In the genomic region with DNA sequence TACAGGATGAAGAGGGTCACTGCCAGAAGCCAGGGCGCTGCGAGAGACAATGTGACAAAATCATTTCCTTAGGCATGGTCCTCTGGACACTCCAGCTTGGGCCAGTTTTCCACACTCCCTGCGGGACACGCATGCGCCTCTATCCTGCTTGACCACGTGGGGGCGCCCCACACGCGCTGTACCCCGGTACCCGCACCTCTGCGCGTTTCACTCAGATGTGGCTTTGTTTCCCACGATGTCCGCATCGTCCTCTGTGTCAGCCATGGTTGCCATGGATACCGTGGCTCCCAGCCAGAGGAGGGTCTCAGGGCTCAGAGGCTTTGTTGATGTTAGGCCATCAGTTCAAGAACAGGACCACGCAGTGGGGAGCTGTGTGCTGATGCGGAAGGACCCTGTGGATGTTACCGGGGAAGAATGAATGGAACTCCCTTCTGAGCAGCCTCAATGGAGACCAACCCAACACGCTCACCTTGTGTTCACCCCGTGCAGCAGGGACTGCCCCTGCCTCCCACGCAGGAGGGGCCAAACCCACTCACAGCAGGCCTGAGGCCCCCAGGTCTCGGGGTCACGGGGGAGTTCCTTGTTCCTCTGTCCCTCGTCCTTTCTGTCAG, we compare ENCODE assay signal across 8 cellular contexts.
A peak's percentile ranks its signal among the peaks of the same experiment; 100 is the strongest.
DNase-seq lines count a peak whose midpoint lies in the region; ATAC-seq and TF ChIP-seq lines count a peak whose summit lies in the region.

No MANE protein-coding gene starts in this region.

- peaks cover 30% of the 10 kb centered on the region for H3K27me3 Mint-ChIP-seq in activated naive CD8-positive, alpha-beta T cell treated with anti-CD3 and anti-CD28 coated beads, Interleukin-2, amount 50 U/mL, for 24 hours

- H3K4me3 Mint-ChIP-seq in activated naive CD8-positive, alpha-beta T cell treated with anti-CD3 and anti-CD28 coated beads, Interleukin-2, amount 50 U/mL, for 24 hours: no peak overlapping the region

- no peak overlapping the region for H3K4me3 ChIP-seq in SJSA1
- no peak overlapping the region for H3K4me3 ChIP-seq in gastrocnemius medialis

- H3K27ac ChIP-seq in SJSA1: no peak overlapping the region
- H3K27ac ChIP-seq in gastrocnemius medialis: no peak overlapping the region

- H3K4me1 ChIP-seq in SJSA1 (replicated peaks) (no peaks in the 10 kb centered on the region), gastrocnemius medialis (no peaks in the 10 kb centered on the region)

- no peaks in the 10 kb centered on the region for H3K9me3 Mint-ChIP-seq in activated naive CD8-positive, alpha-beta T cell treated with anti-CD3 and anti-CD28 coated beads, Interleukin-2, amount 50 U/mL, for 24 hours

- H3K36me3 ChIP-seq in SJSA1 (no peaks in the 10 kb centered on the region), gastrocnemius medialis (no peaks in the 10 kb centered on the region)

- peaks cover 12% of the 10 kb centered on the region for H3K4me1 Mint-ChIP-seq in activated naive CD8-positive, alpha-beta T cell treated with anti-CD3 and anti-CD28 coated beads, Interleukin-2, amount 50 U/mL, for 24 hours

- H3K27ac Mint-ChIP-seq in activated naive CD8-positive, alpha-beta T cell treated with anti-CD3 and anti-CD28 coated beads, Interleukin-2, amount 50 U/mL, for 24 hours: no peak overlapping the region

- peak; percentile 8 for DNase-seq in COLO829 (ENCODE audit: low spot score)
- DNase-seq in HuH-7 (ENCODE audit: low spot score): peak; percentile 58
- DNase-seq in SJSA1 (ENCODE audit: low read depth in 1 of 2, low spot score in 2 of 2): peak; percentile 54 to 81
- DNase-seq in activated naive CD8-positive, alpha-beta T cell treated with anti-CD3 and anti-CD28 coated beads, Interleukin-2, amount 50 U/mL, for 24 hours: peak; percentile 64
- DNase-seq in hippocampal formation (lab: John Stamatoyannopoulos, UW): peak; percentile 18 to 24
- peak; percentile 16 for DNase-seq in gastrocnemius medialis
- no peak for DNase-seq in NCI-H2029 treated with DMSO at 0.1 percent for 48 hours (lab: John Stamatoyannopoulos, UW)

- H3K9me3 ChIP-seq in SJSA1 (replicated peaks): no peaks in the 10 kb centered on the region
- H3K9me3 ChIP-seq in gastrocnemius medialis: no peaks in the 10 kb centered on the region

- intact Hi-C loops in gastrocnemius medialis (cut with DNase I; ENCODE audit: low total_unique reads): no loop called here

- in situ Hi-C loops in gastrocnemius medialis (cut with MboI; ENCODE audit: low sequenced_read_pairs in 4 of 4): no loop called here

- peaks cover 69% of the 10 kb centered on the region for H3K27me3 ChIP-seq in SJSA1 (replicated peaks)
- peaks cover 23 to 40% (median 38%) of the 10 kb centered on the region in 3 donors for H3K27me3 ChIP-seq in gastrocnemius medialis

- TF ChIP-seq POLR2A in gastrocnemius medialis (IDR thresholded peaks at IDR 0.05): no peak

- TF ChIP-seq CTCF in gastrocnemius medialis (IDR thresholded peaks at IDR 0.05 in 4 of 5, conservative IDR thresholded peaks at IDR 0.05 in 1 of 5): peak in 2 of 5 experiments; percentile 33 to 48

- peak; percentile 43 for ATAC-seq in activated naive CD8-positive, alpha-beta T cell treated with anti-CD3 and anti-CD28 coated beads, Interleukin-2, amount 50 U/mL, for 24 hours
- no peak for ATAC-seq in gastrocnemius medialis
- ATAC-seq in HG03280 (IDR thresholded peaks at IDR 0.05; ENCODE audit: unreplicated experiment): no peak

- no peaks in the 10 kb centered on the region for H3K36me3 Mint-ChIP-seq in activated naive CD8-positive, alpha-beta T cell treated with anti-CD3 and anti-CD28 coated beads, Interleukin-2, amount 50 U/mL, for 24 hours (ENCODE audit: low read depth)
